22 cellular contexts compared by ENCODE assay signal in the genomic region with DNA sequence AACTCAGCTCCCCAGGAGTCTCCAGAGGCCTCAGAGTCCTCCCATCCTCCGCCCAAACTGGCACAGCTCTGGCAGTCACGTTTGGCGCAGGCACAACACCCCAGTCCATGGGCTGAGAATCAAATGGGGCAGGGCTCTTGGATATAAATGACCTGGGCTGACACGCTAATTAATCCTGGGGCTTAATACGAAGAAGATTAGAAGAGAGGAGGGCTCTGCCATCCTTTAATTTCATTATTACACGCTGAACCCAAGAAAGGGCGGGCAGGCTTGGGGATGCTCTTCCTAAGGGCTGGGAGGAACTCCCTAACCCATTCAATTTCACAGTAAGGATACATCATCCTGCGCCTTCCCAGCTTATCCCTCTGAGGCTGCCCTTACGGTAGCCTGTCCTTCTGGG. TPM values are rescaled to one million over a fixed set of nuclear protein-coding genes. Genes with fewer than 3 reads are reported as not detected.
"Had no signal": no experiment of that assay in that cellular context is flagged by ENCODE, and none has a peak within 500 bp of the region (broad histone marks: within the 10 kb centered on the region; RNA-seq: fewer than 3 reads in every experiment).

No MANE protein-coding gene starts in this region.

- H3K9me3 ChIP-seq: gastroesophageal sphincter, heart right ventricle, neutrophil, suprapubic skin, transverse colon, uterus had no signal

- ATAC-seq: activated T-helper 17 cell treated with anti-CD3 and anti-CD28 coated beads, Interleukin-2, amount 50 U/mL, for 72 hours; esophagus mucosa; gastroesophageal sphincter; heart right ventricle; left ventricle myocardium superior; sciatic nerve; stimulated activated naive CD8-positive, alpha-beta T cell treated with anti-CD3 and anti-CD28 coated beads, Interleukin-15, amount 100 ng/mL, for 72 hours had no signal

- H2AFZ ChIP-seq: parathyroid adenoma had no signal

- H3K9ac ChIP-seq: parathyroid adenoma had no signal

- H3K4me3 Mint-ChIP-seq: activated CD4-positive, alpha-beta memory T cell treated with anti-CD3 and anti-CD28 coated beads for 36 hours; activated T-helper 17 cell treated with anti-CD3 and anti-CD28 coated beads, Interleukin-2, amount 50 U/mL, for 72 hours; stimulated activated naive CD8-positive, alpha-beta T cell treated with anti-CD3 and anti-CD28 coated beads, Interleukin-15, amount 100 ng/mL, for 72 hours had no signal

- H3K27ac Mint-ChIP-seq: activated CD4-positive, alpha-beta memory T cell treated with anti-CD3 and anti-CD28 coated beads for 36 hours; activated T-helper 17 cell treated with anti-CD3 and anti-CD28 coated beads, Interleukin-2, amount 50 U/mL, for 72 hours; stimulated activated naive CD8-positive, alpha-beta T cell treated with anti-CD3 and anti-CD28 coated beads, Interleukin-15, amount 100 ng/mL, for 72 hours had no signal

- H3K4me3 ChIP-seq: heart right ventricle, smooth muscle cell, transverse colon, uterus had no signal

- DNase-seq: activated CD4-positive, alpha-beta memory T cell treated with anti-CD3 and anti-CD28 coated beads for 36 hours; activated CD4-positive, alpha-beta T cell treated with anti-CD3 and anti-CD28 coated beads for 4 hours; activated naive CD4-positive, alpha-beta T cell treated with Interleukin-2 at 50 U/mL for 16 hours; aorta; cortex of kidney; effector CD4-positive, alpha-beta T cell; heart right ventricle; left ventricle myocardium superior; stimulated activated CD4-positive, alpha-beta T cell treated with anti-CD3 and anti-CD28 coated beads, Interleukin-4, amount 100 ng/mL, for 1 hour; stimulated activated naive CD8-positive, alpha-beta T cell treated with anti-CD3 and anti-CD28 coated beads, Interleukin-15, amount 100 ng/mL, for 72 hours; T-helper 2 cell; transverse colon; uterus had no signal

- H3K27ac ChIP-seq: heart right ventricle, neutrophil, parathyroid adenoma, suprapubic skin, transverse colon, uterus had no signal

- H3K4me2 ChIP-seq: smooth muscle cell had no signal

- H3K79me2 ChIP-seq: parathyroid adenoma had no signal

- H3K36me3 Mint-ChIP-seq: activated CD4-positive, alpha-beta memory T cell treated with anti-CD3 and anti-CD28 coated beads for 36 hours had no signal

- H3K9me3 Mint-ChIP-seq: activated CD4-positive, alpha-beta memory T cell treated with anti-CD3 and anti-CD28 coated beads for 36 hours; activated T-helper 17 cell treated with anti-CD3 and anti-CD28 coated beads, Interleukin-2, amount 50 U/mL, for 72 hours; stimulated activated naive CD8-positive, alpha-beta T cell treated with anti-CD3 and anti-CD28 coated beads, Interleukin-15, amount 100 ng/mL, for 72 hours had no signal

- H3K36me3 ChIP-seq: gastroesophageal sphincter, heart right ventricle, neutrophil, suprapubic skin, transverse colon, uterus had no signal

- H3K4me1 ChIP-seq: parathyroid adenoma had no signal

RNA-seq across cellular contexts. Expression of a gene that starts 2.4 kb away (rescaled TPM):
- total RNA-seq: activated CD4-positive, alpha-beta memory T cell treated with anti-CD3 and anti-CD28 coated beads for 36 hours; activated T-helper 17 cell treated with anti-CD3 and anti-CD28 coated beads, Interleukin-2, amount 50 U/mL, for 72 hours; myocyte had no signal
- polyA plus RNA-seq: aorta, smooth muscle cell had no signal
